ENCODE assay signal across 1 cellular context in genomic region chr14:37124617-37125016, GRCh38.
TF ChIP-seq lines count a peak whose summit lies in the region.

No MANE protein-coding gene starts in this region.

TF ChIP-seq in K562, 482 proteins besides CTCF, POLR2A, EP300 and RAD21 (continued from another document):
- TF ChIP-seq E2F4 (CRISPR knock-in tag; IDR thresholded peaks at IDR 0.05; ENCODE audit: low read depth) (no peak), HMBOX1 (IDR thresholded peaks at IDR 0.05) (no peak), ZNF449 (CRISPR knock-in tag; IDR thresholded peaks at IDR 0.05) (no peak), PRMT5 (CRISPR knock-in tag; IDR thresholded peaks at IDR 0.05) (no peak), CBFA2T3 (IDR thresholded peaks at IDR 0.05) (no peak), E4F1 (CRISPR knock-in tag; IDR thresholded peaks at IDR 0.05; ENCODE audit: borderline replicate concordance) (no peak)
